ENCODE assay signal across 25 cellular contexts in genomic region chr18:65436430-65436829, GRCh38.
DNase-seq lines count a peak whose midpoint lies in the region; ATAC-seq and TF ChIP-seq lines count a peak whose summit lies in the region.
"Had no signal": no experiment of that assay in that cellular context is flagged by ENCODE, and none has a peak within 500 bp of the region (broad histone marks: within the 10 kb centered on the region; RNA-seq: fewer than 3 reads in every experiment).

No MANE protein-coding gene starts in this region.

- H3K9me3 ChIP-seq in OCI-LY1 (ENCODE audit: low read length) (no peaks in the 10 kb centered on the region), iPS DF 6.9 (ENCODE audit: control insufficient read depth, insufficient read depth, low read length) (no peaks in the 10 kb centered on the region)
- H3K9me3 ChIP-seq: BLaER1 treated with 17β-estradiol and CSF1 and Interleukin-3, amounts not matched to agents 10 nM and 100 nM; Caco-2; Peyer's patch; right atrium auricular region had no signal

- no CpG with 5 or more reads among the region's 4 CpGs for WGBS in iPS DF 6.9 (ENCODE audit: insufficient coverage, insufficient read length)

- H3K36me3 ChIP-seq in H7 (replicated peaks; ENCODE audit: control insufficient read depth, insufficient read depth, low read length) (no peaks in the 10 kb centered on the region), OCI-LY1 (ENCODE audit: insufficient read depth, low read length) (no peaks in the 10 kb centered on the region), iPS DF 6.9 (ENCODE audit: control insufficient read depth, insufficient read depth, low read length) (no peaks in the 10 kb centered on the region)
- H3K36me3 ChIP-seq: BLaER1 treated with 17β-estradiol and CSF1 and Interleukin-3, amounts not matched to agents 10 nM and 100 nM; Peyer's patch; right atrium auricular region had no signal

- no peaks in the 10 kb centered on the region for H3K79me2 ChIP-seq in OCI-LY1 (ENCODE audit: insufficient read depth, low read length)

- no peak overlapping the region for H2AFZ ChIP-seq in OCI-LY1 (ENCODE audit: low read length)

- TF ChIP-seq CTCF in C4-2B (conservative IDR thresholded peaks at IDR 0.05) = peak; percentile 21
- peak; percentile 22; the same call in 1 of the 2 replicates for TF ChIP-seq CTCF in OCI-LY1 (IDR thresholded peaks at IDR 0.05; ENCODE audit: low read length)

- H3K4me2 ChIP-seq in OCI-LY1 (ENCODE audit: low read length) = no peak overlapping the region
- H3K4me2 ChIP-seq: BLaER1 treated with 17β-estradiol and CSF1 and Interleukin-3, amounts not matched to agents 10 nM and 100 nM had no signal

- no peak overlapping the region for H3K27ac ChIP-seq in C4-2B
- no peak overlapping the region for H3K27ac ChIP-seq in OCI-LY1 (ENCODE audit: low read depth, low read length, poor library complexity, severe bottlenecking)
- no peak overlapping the region for H3K27ac ChIP-seq in iPS DF 6.9 (ENCODE audit: low read length)
- H3K27ac ChIP-seq: BLaER1 treated with 17β-estradiol and CSF1 and Interleukin-3, amounts not matched to agents 10 nM and 100 nM; Peyer's patch; right atrium auricular region had no signal

- H3K9ac ChIP-seq in OCI-LY1 (ENCODE audit: low read length) = no peak overlapping the region
- H3K9ac ChIP-seq: BLaER1 treated with 17β-estradiol and CSF1 and Interleukin-3, amounts not matched to agents 10 nM and 100 nM had no signal

- no peak for ATAC-seq in GM19395 (IDR thresholded peaks at IDR 0.05; ENCODE audit: unreplicated experiment)
- ATAC-seq: activated naive CD8-positive, alpha-beta T cell treated with anti-CD3 and anti-CD28 coated beads, Interleukin-2, amount 50 U/mL, for 24 hours; activated T-cell treated with anti-CD3 and anti-CD28 coated beads, Interleukin-2, amount 50 U/mL, for 4 hours had no signal

- peak; percentile 22 for DNase-seq in H7
- peak; percentile 18 for DNase-seq in iPS DF 6.9 (ENCODE audit: low read depth, low spot score)
- no peak for DNase-seq in activated effector memory CD4-positive, alpha-beta T cell treated with anti-CD3 and anti-CD28 coated beads, Interleukin-2, amount 50 U/mL, for 16 hours
- DNase-seq in HuH-7 (ENCODE audit: low spot score) = no peak
- DNase-seq in GOT3 (lab: John Stamatoyannopoulos, UW) = no peak
- DNase-seq: activated CD4-positive, alpha-beta T cell treated with anti-CD3 and anti-CD28 coated beads, Interleukin-2, amount 10 ng/mL, durations not matched to agents 7 days and 5 days; activated naive CD8-positive, alpha-beta T cell treated with anti-CD3 and anti-CD28 coated beads, Interleukin-2, amount 50 U/mL, for 24 hours; activated T-cell treated with anti-CD3 and anti-CD28 coated beads, Interleukin-2, amount 50 U/mL, for 4 hours; caudate nucleus; HCEC 1CT; KG1; mammary epithelial cell; MM.1S; NCI-H1436; NCI-H2107; Peyer's patch; SIG-M5; stimulated activated CD4-positive, alpha-beta T cell treated with anti-CD3 and anti-CD28 coated beads, Interleukin-2, amount 100 ng/mL, for 24 hours; trophoblast cell had no signal

- no peaks in the 10 kb centered on the region for H4K20me1 ChIP-seq in OCI-LY1 (ENCODE audit: insufficient read depth, low read length)
- H4K20me1 ChIP-seq: BLaER1 treated with 17β-estradiol and CSF1 and Interleukin-3, amounts not matched to agents 10 nM and 100 nM had no signal

- H3K27me3 ChIP-seq in H7 (ENCODE audit: control insufficient read depth, insufficient read depth, low read length) (no peaks in the 10 kb centered on the region), OCI-LY1 (ENCODE audit: insufficient read depth, low read length) (no peaks in the 10 kb centered on the region), iPS DF 6.9 (ENCODE audit: control insufficient read depth, insufficient read depth, low read length) (no peaks in the 10 kb centered on the region)
- H3K27me3 ChIP-seq: BLaER1 treated with 17β-estradiol and CSF1 and Interleukin-3, amounts not matched to agents 10 nM and 100 nM; Peyer's patch; right atrium auricular region had no signal

- H3K4me1 ChIP-seq in OCI-LY1 (ENCODE audit: insufficient read depth, low read length, severe bottlenecking) = no peaks in the 10 kb centered on the region
- H3K4me1 ChIP-seq in iPS DF 6.9 (ENCODE audit: control insufficient read depth, insufficient read depth, low read length) = no peaks in the 10 kb centered on the region
- H3K4me1 ChIP-seq: BLaER1 treated with 17β-estradiol and CSF1 and Interleukin-3, amounts not matched to agents 10 nM and 100 nM; Caco-2; Peyer's patch; right atrium auricular region had no signal

- H3K9me2 ChIP-seq in OCI-LY1 (ENCODE audit: low read depth, low read length) = peaks cover 3% of the 10 kb centered on the region; the same call in 1 of the 2 replicates

- H3F3A ChIP-seq in OCI-LY1 (ENCODE audit: insufficient read depth, low read length) = no peaks in the 10 kb centered on the region

- H3K4me3 ChIP-seq in H7 (ENCODE audit: insufficient read depth, low read depth, low read length) (no peak overlapping the region), OCI-LY1 (ENCODE audit: low read depth, low read length, poor library complexity, severe bottlenecking) (no peak overlapping the region), iPS DF 6.9 (ENCODE audit: low read length) (no peak overlapping the region)
- H3K4me3 ChIP-seq: BLaER1 treated with 17β-estradiol and CSF1 and Interleukin-3, amounts not matched to agents 10 nM and 100 nM; Peyer's patch; right atrium auricular region had no signal

Comparison
In these comparisons a context has a peak if more than half of its experiments do, and no peak if none do; other contexts are left out.
1. DNase-seq: peak in H7 (single experiment) and iPS DF 6.9 (single experiment); none in activated effector memory CD4-positive, alpha-beta T cell treated with anti-CD3 and anti-CD28 coated beads, Interleukin-2, amount 50 U/mL, for 16 hours (single experiment), HuH-7 (single experiment) and GOT3 (single experiment).